In the genomic region with DNA sequence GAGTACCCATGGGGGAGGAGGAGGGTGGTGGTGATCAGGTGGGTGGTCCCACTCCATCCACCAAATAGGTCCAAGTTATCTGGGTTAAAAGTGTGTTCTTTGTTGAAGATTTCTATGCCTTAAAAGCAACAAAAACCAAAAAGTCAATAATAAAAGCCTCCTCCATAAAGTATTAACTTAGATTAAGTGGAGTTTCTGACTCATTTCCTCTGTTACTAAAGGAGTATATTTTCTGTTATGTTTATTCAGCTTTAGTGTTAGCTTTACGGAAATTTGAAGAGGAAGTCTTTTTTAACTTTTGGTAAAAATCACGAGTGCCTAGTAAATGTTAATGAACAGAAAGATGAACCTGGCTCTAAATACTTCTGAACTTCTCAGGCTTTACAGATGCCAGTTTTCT, we compare ENCODE assay signal across 13 cellular contexts. TPM values are rescaled to one million over a fixed set of nuclear protein-coding genes. Genes with fewer than 3 reads are reported as not detected.
DNase-seq lines count a peak whose midpoint lies in the region; ATAC-seq and TF ChIP-seq lines count a peak whose summit lies in the region.
"Had no signal": no experiment of that assay in that cellular context is flagged by ENCODE, and none has a peak within 500 bp of the region (broad histone marks: within the 10 kb centered on the region; RNA-seq: fewer than 3 reads in every experiment).

No MANE protein-coding gene starts in this region.

- POLR2A ChIA-PET in activated B cell treated with CpG ODN at 0.5 μM for 24 hours (lab: Charles Lee) = no interaction called here

- no peak overlapping the region for H3K4me3 Mint-ChIP-seq in activated naive CD4-positive, alpha-beta T cell treated with anti-CD3 and anti-CD28 coated beads for 36 hours
- H3K4me3 Mint-ChIP-seq in activated B cell treated with CpG ODN at 0.5 μM for 24 hours = no peak overlapping the region
- H3K4me3 Mint-ChIP-seq in activated CD8-positive, alpha-beta memory T cell treated with anti-CD3 and anti-CD28 coated beads, Interleukin-2, amount 10 ng/mL, durations not matched to agents 7 days and 5 days = no peak overlapping the region
- H3K4me3 Mint-ChIP-seq: mesothelial cell of epicardium had no signal

- intact Hi-C loops in activated naive CD4-positive, alpha-beta T cell treated with anti-CD3 and anti-CD28 coated beads for 36 hours (cut with micrococcal nuclease) = loop anchor here (1.0 kb wide), 3 partner anchors 13 to 215 kb away; a partner anchor contains a TSS
- intact Hi-C loops in activated B cell treated with CpG ODN at 0.5 μM for 24 hours (cut with micrococcal nuclease) = no loop called here

- TF ChIP-seq CTCF in activated B cell treated with CpG ODN at 0.5 μM for 24 hours (IDR thresholded peaks at IDR 0.05) (no peak), thoracic aorta (IDR thresholded peaks at IDR 0.05) (no peak)

- H3K9me3 ChIP-seq in thoracic aorta = no peaks in the 10 kb centered on the region

- no peaks in the 10 kb centered on the region for H3K9me3 Mint-ChIP-seq in activated naive CD4-positive, alpha-beta T cell treated with anti-CD3 and anti-CD28 coated beads for 36 hours
- no peaks in the 10 kb centered on the region for H3K9me3 Mint-ChIP-seq in activated B cell treated with CpG ODN at 0.5 μM for 24 hours
- H3K9me3 Mint-ChIP-seq in activated CD8-positive, alpha-beta memory T cell treated with anti-CD3 and anti-CD28 coated beads, Interleukin-2, amount 10 ng/mL, durations not matched to agents 7 days and 5 days (ENCODE audit: low read depth) = no peaks in the 10 kb centered on the region
- H3K9me3 Mint-ChIP-seq: mesothelial cell of epicardium had no signal

- H3K36me3 ChIP-seq in thoracic aorta = peaks cover 26% of the 10 kb centered on the region

- no peaks in the 10 kb centered on the region for H3K27me3 Mint-ChIP-seq in activated naive CD4-positive, alpha-beta T cell treated with anti-CD3 and anti-CD28 coated beads for 36 hours (ENCODE audit: low read depth)
- no peaks in the 10 kb centered on the region for H3K27me3 Mint-ChIP-seq in activated B cell treated with CpG ODN at 0.5 μM for 24 hours
- H3K27me3 Mint-ChIP-seq in activated CD8-positive, alpha-beta memory T cell treated with anti-CD3 and anti-CD28 coated beads, Interleukin-2, amount 10 ng/mL, durations not matched to agents 7 days and 5 days = no peaks in the 10 kb centered on the region

- H3K27me3 ChIP-seq in thoracic aorta (replicated peaks; ENCODE audit: insufficient read depth) = no peaks in the 10 kb centered on the region

- DNase-seq in activated naive CD4-positive, alpha-beta T cell treated with anti-CD3 and anti-CD28 coated beads for 36 hours = no peak
- no peak for DNase-seq in activated naive CD4-positive, alpha-beta T cell treated with anti-CD3 and anti-CD28 coated beads, Interleukin-2, amount 50 U/mL, for 16 hours
- DNase-seq in activated B cell treated with CpG ODN at 0.5 μM for 24 hours (no peak), iris pigment epithelial cell (ENCODE audit: low read depth) (peak; percentile 50), thoracic aorta (ENCODE audit: low spot score) (no peak)
- DNase-seq in NK-92 treated with Interleukin-12 subunit alpha and Interleukin-12 subunit beta, amount 100 ng/mL, for 24 hours (lab: John Stamatoyannopoulos, UW) = no peak
- DNase-seq in activated CD8-positive, alpha-beta memory T cell treated with anti-CD3 and anti-CD28 coated beads, Interleukin-2, amount 50 U/mL, for 48 hours = no peak
- DNase-seq in activated CD8-positive, alpha-beta memory T cell treated with anti-CD3 and anti-CD28 coated beads, Interleukin-2, amount 10 ng/mL, durations not matched to agents 7 days and 5 days = no peak
- DNase-seq: activated CD4-positive, alpha-beta T cell treated with anti-CD3 and anti-CD28 coated beads for 4 hours; amniotic stem cell; foreskin fibroblast; NCI-H2029 had no signal

- H3K4me1 Mint-ChIP-seq in activated naive CD4-positive, alpha-beta T cell treated with anti-CD3 and anti-CD28 coated beads for 36 hours (ENCODE audit: low read depth) = peaks cover 44% of the 10 kb centered on the region
- H3K4me1 Mint-ChIP-seq in activated B cell treated with CpG ODN at 0.5 μM for 24 hours = peaks cover 40% of the 10 kb centered on the region
- H3K4me1 Mint-ChIP-seq in activated CD8-positive, alpha-beta memory T cell treated with anti-CD3 and anti-CD28 coated beads, Interleukin-2, amount 10 ng/mL, durations not matched to agents 7 days and 5 days = peaks cover 12% of the 10 kb centered on the region

- peaks cover 11 to 27% of the 10 kb centered on the region in 2 donors for H3K4me1 ChIP-seq in thoracic aorta (ENCODE audit: control insufficient read depth in 1 of 2, low read depth in 2 of 2)

- no peak overlapping the region for H3K4me3 ChIP-seq in thoracic aorta

- CTCF ChIA-PET in activated naive CD4-positive, alpha-beta T cell treated with anti-CD3 and anti-CD28 coated beads for 36 hours (lab: Charles Lee) = interaction anchor here (0.7 to 1.5 kb wide), 4 partner anchors 9 to 331 kb away, joined by 3 to 4 read pairs (median 3); no protein-coding TSS in a partner anchor
- CTCF ChIA-PET in activated B cell treated with CpG ODN at 0.5 μM for 24 hours (lab: Charles Lee) = no interaction called here
- CTCF ChIA-PET in activated CD8-positive, alpha-beta memory T cell treated with anti-CD3 and anti-CD28 coated beads, Interleukin-2, amount 10 ng/mL, durations not matched to agents 7 days and 5 days (lab: Charles Lee) = interaction anchor here (1.5 kb wide), 1 partner anchor 13 kb away, joined by 3 read pairs; no protein-coding TSS in a partner anchor

- peak overlapping the region; percentile 71 for H3K27ac Mint-ChIP-seq in activated naive CD4-positive, alpha-beta T cell treated with anti-CD3 and anti-CD28 coated beads for 36 hours
- H3K27ac Mint-ChIP-seq in activated B cell treated with CpG ODN at 0.5 μM for 24 hours = peak overlapping the region; percentile 47
- H3K27ac Mint-ChIP-seq in activated CD8-positive, alpha-beta memory T cell treated with anti-CD3 and anti-CD28 coated beads, Interleukin-2, amount 10 ng/mL, durations not matched to agents 7 days and 5 days = no peak overlapping the region
- H3K27ac Mint-ChIP-seq: mesothelial cell of epicardium had no signal

- ATAC-seq in activated B cell treated with CpG ODN at 0.5 μM for 24 hours (ENCODE audit: low read depth) (no peak), thoracic aorta (ENCODE audit: insufficient number of reproducible peaks, low FRiP score, low read depth) (no peak)
- no peak for ATAC-seq in activated CD8-positive, alpha-beta memory T cell treated with anti-CD3 and anti-CD28 coated beads, Interleukin-2, amount 10 ng/mL, durations not matched to agents 7 days and 5 days

- peaks cover 43% of the 10 kb centered on the region for H3K36me3 Mint-ChIP-seq in activated naive CD4-positive, alpha-beta T cell treated with anti-CD3 and anti-CD28 coated beads for 36 hours (ENCODE audit: low read depth)
- H3K36me3 Mint-ChIP-seq in activated B cell treated with CpG ODN at 0.5 μM for 24 hours (ENCODE audit: low read depth) = peaks cover 86% of the 10 kb centered on the region
- peaks cover 63% of the 10 kb centered on the region for H3K36me3 Mint-ChIP-seq in activated CD8-positive, alpha-beta memory T cell treated with anti-CD3 and anti-CD28 coated beads, Interleukin-2, amount 10 ng/mL, durations not matched to agents 7 days and 5 days

- H3K27ac ChIP-seq in thoracic aorta = peak overlapping the region; percentile 44 to 65

RNA-seq across cellular contexts. Expression of a gene that starts 17.8 kb away (rescaled TPM):
- 10 to 100 TPM; 31.7 to 34.2 TPM for total RNA-seq in activated naive CD4-positive, alpha-beta T cell treated with anti-CD3 and anti-CD28 coated beads for 36 hours
- total RNA-seq in activated B cell treated with CpG ODN at 0.5 μM for 24 hours (62.8 and 81.9 TPM in 2 replicates), thoracic aorta (100 to 1,000 TPM in 1 of 2 donors, 10 to 100 TPM in 1; 33.7 to 121 TPM)
- 10 to 100 TPM; 52.2 to 52.3 TPM for total RNA-seq in activated CD8-positive, alpha-beta memory T cell treated with anti-CD3 and anti-CD28 coated beads, Interleukin-2, amount 10 ng/mL, durations not matched to agents 7 days and 5 days
